Comparison of ENCODE assay signal across 16 cellular contexts in genomic region chr11:73034777-73035176, GRCh38.
DNase-seq lines count a peak whose midpoint lies in the region; ATAC-seq, FAIRE-seq and TF ChIP-seq lines count a peak whose summit lies in the region.
"Had no signal": no experiment of that assay in that cellular context is flagged by ENCODE, and none has a peak within 500 bp of the region (broad histone marks: within the 10 kb centered on the region; RNA-seq: fewer than 3 reads in every experiment).

No MANE protein-coding gene starts in this region.

- ATAC-seq in activated CD4-positive, CD25-positive, alpha-beta regulatory T cell treated with anti-CD3 and anti-CD28 coated beads, Interleukin-2, amount 50 U/mL, for 24 hours, result peak; percentile 75 to 81
- peak; percentile 31 for ATAC-seq in naive thymus-derived CD4-positive, alpha-beta T cell

- H3K4me3 ChIP-seq in naive thymus-derived CD4-positive, alpha-beta T cell (ENCODE audit: low read length), result peak overlapping the region; percentile 22
- H3K4me3 ChIP-seq in dorsolateral prefrontal cortex, result no peak overlapping the region
- H3K4me3 ChIP-seq in left ventricle myocardium inferior, result no peak overlapping the region
- H3K4me3 ChIP-seq: ascending aorta, coronary artery, SJSA1, upper lobe of left lung had no signal

- H3K9me3 ChIP-seq in naive thymus-derived CD4-positive, alpha-beta T cell (ENCODE audit: control insufficient read depth in 2 of 3, low read length in 3 of 3), result no peaks in the 10 kb centered on the region
- no peaks in the 10 kb centered on the region for H3K9me3 ChIP-seq in left ventricle myocardium inferior (replicated peaks)
- H3K9me3 ChIP-seq: ascending aorta, SJSA1, upper lobe of left lung had no signal

- CTCF ChIA-PET in naive thymus-derived CD4-positive, alpha-beta T cell (lab: Charles Lee), result interaction anchor here (1.4 kb wide), 1 partner anchor 9 kb away, joined by 3 read pairs; no protein-coding TSS in a partner anchor

- peaks cover 10% of the 10 kb centered on the region for H3K36me3 Mint-ChIP-seq in activated T-helper 2 cell treated with anti-CD3 and anti-CD28 coated beads, Interferon-gamma antibody, Interleukin-2, Interleukin-4, amounts not matched to agents 10 μg/mL and 5 μg/mL and 100 μg/mL, durations not matched to agents 14 hours and 24 hours and 36 hours (ENCODE audit: low read depth)
- H3K36me3 Mint-ChIP-seq in naive thymus-derived CD4-positive, alpha-beta T cell, result peaks cover 0 to 26% (median 7%) of the 10 kb centered on the region in 5 donors

- H3K9me3 Mint-ChIP-seq in activated T-helper 2 cell treated with anti-CD3 and anti-CD28 coated beads, Interferon-gamma antibody, Interleukin-2, Interleukin-4, amounts not matched to agents 10 μg/mL and 5 μg/mL and 100 μg/mL, durations not matched to agents 14 hours and 24 hours and 36 hours, result peaks cover 5% of the 10 kb centered on the region
- H3K9me3 Mint-ChIP-seq in naive thymus-derived CD4-positive, alpha-beta T cell, result peaks cover 0 to 6% (median 0%) of the 10 kb centered on the region in 11 donors

- intact Hi-C loops in activated T-helper 2 cell treated with anti-CD3 and anti-CD28 coated beads, Interferon-gamma antibody, Interleukin-2, Interleukin-4, amounts not matched to agents 10 μg/mL and 5 μg/mL and 100 μg/mL, durations not matched to agents 14 hours and 24 hours and 36 hours (cut with micrococcal nuclease), result loop anchor here (1.0 to 2.0 kb wide), 2 partner anchors 64 to 107 kb away; no protein-coding TSS in a partner anchor
- intact Hi-C loops in naive thymus-derived CD4-positive, alpha-beta T cell (cut with micrococcal nuclease), result loop anchor here (1.0 to 10.0 kb wide), 5 partner anchors 64 to 312 kb away; partner anchors contain the start of gene FCHSD2 (in 2 of the 2)
- intact Hi-C loops in dorsolateral prefrontal cortex (cut with DNase I) (no loop called here), left ventricle myocardium inferior (cut with micrococcal nuclease) (no loop called here)

- peak overlapping the region; percentile 65 for H3K27ac Mint-ChIP-seq in activated T-helper 2 cell treated with anti-CD3 and anti-CD28 coated beads, Interferon-gamma antibody, Interleukin-2, Interleukin-4, amounts not matched to agents 10 μg/mL and 5 μg/mL and 100 μg/mL, durations not matched to agents 14 hours and 24 hours and 36 hours
- peak overlapping the region; percentile 61 to 90 (median 78) for H3K27ac Mint-ChIP-seq in naive thymus-derived CD4-positive, alpha-beta T cell

- peaks cover 17% of the 10 kb centered on the region for H3K4me1 Mint-ChIP-seq in activated T-helper 2 cell treated with anti-CD3 and anti-CD28 coated beads, Interferon-gamma antibody, Interleukin-2, Interleukin-4, amounts not matched to agents 10 μg/mL and 5 μg/mL and 100 μg/mL, durations not matched to agents 14 hours and 24 hours and 36 hours (ENCODE audit: low read depth)
- peaks cover 23 to 70% (median 57%) of the 10 kb centered on the region in 7 donors for H3K4me1 Mint-ChIP-seq in naive thymus-derived CD4-positive, alpha-beta T cell

- no peaks in the 10 kb centered on the region for H3K27me3 Mint-ChIP-seq in activated T-helper 2 cell treated with anti-CD3 and anti-CD28 coated beads, Interferon-gamma antibody, Interleukin-2, Interleukin-4, amounts not matched to agents 10 μg/mL and 5 μg/mL and 100 μg/mL, durations not matched to agents 14 hours and 24 hours and 36 hours (ENCODE audit: low read depth)
- H3K27me3 Mint-ChIP-seq in naive thymus-derived CD4-positive, alpha-beta T cell, result no peaks in the 10 kb centered on the region

- peaks cover 8 to 20% of the 10 kb centered on the region in 2 donors for H3K4me1 ChIP-seq in naive thymus-derived CD4-positive, alpha-beta T cell (ENCODE audit: control insufficient read depth in 2 of 2, insufficient read depth in 2 of 2, low read length in 2 of 2)
- peaks cover 12% of the 10 kb centered on the region for H3K4me1 ChIP-seq in left ventricle myocardium inferior
- H3K4me1 ChIP-seq: ascending aorta, SJSA1 had no signal

- peak; percentile 3 for FAIRE-seq in G401.6 (lab: Jason Lieb, UNC)
- FAIRE-seq: H54 had no signal

- no peak for DNase-seq in activated CD4-positive, CD25-positive, alpha-beta regulatory T cell (lab: John Stamatoyannopoulos, UW)
- no peak for DNase-seq in activated T-helper 2 cell treated with anti-CD3 and anti-CD28 coated beads, Interferon-gamma antibody, Interleukin-2, Interleukin-4, amounts not matched to agents 10 μg/mL and 5 μg/mL and 100 μg/mL, durations not matched to agents 14 hours and 24 hours and 36 hours (ENCODE audit: low spot score)
- no peak for DNase-seq in naive thymus-derived CD4-positive, alpha-beta T cell
- DNase-seq in dorsolateral prefrontal cortex, result no peak
- no peak for DNase-seq in left ventricle myocardium inferior
- DNase-seq in NCI-H748 treated with DMSO at 0.1 percent for 48 hours (lab: John Stamatoyannopoulos, UW), result no peak
- DNase-seq: activated CD8-positive, alpha-beta memory T cell treated with anti-CD3 and anti-CD28 coated beads, Interleukin-2, amount 50 U/mL, for 4 hours; GF-D8; NCI-H1694 treated with DMSO at 0.1 percent for 48 hours had no signal

- POLR2A ChIA-PET in naive thymus-derived CD4-positive, alpha-beta T cell (lab: Charles Lee), result interaction anchor here (0.7 to 1.4 kb wide), 6 partner anchors 11 to 108 kb away, joined by 3 to 4 read pairs (median 3); partner anchors contain the start of gene FCHSD2

- TF ChIP-seq CTCF in dorsolateral prefrontal cortex (IDR thresholded peaks at IDR 0.05 in 54 of 56, conservative IDR thresholded peaks at IDR 0.05 in 2 of 56; ENCODE audit: low read depth in 1 of 56, partially characterized antibody in 56 of 56), result no peak
- TF ChIP-seq CTCF in left ventricle myocardium inferior (IDR thresholded peaks at IDR 0.05; ENCODE audit: borderline replicate concordance), result no peak

- H3K4me3 Mint-ChIP-seq in activated T-helper 2 cell treated with anti-CD3 and anti-CD28 coated beads, Interferon-gamma antibody, Interleukin-2, Interleukin-4, amounts not matched to agents 10 μg/mL and 5 μg/mL and 100 μg/mL, durations not matched to agents 14 hours and 24 hours and 36 hours (ENCODE audit: low read depth), result no peak overlapping the region
- H3K4me3 Mint-ChIP-seq in naive thymus-derived CD4-positive, alpha-beta T cell, result peak overlapping the region; percentile 17 to 83 (median 72)

- no peak overlapping the region for H3K27ac ChIP-seq in naive thymus-derived CD4-positive, alpha-beta T cell (ENCODE audit: low read depth, low read length)
- H3K27ac ChIP-seq in dorsolateral prefrontal cortex (peak overlapping the region in 7 of 59 donors; percentile 5 to 63 (median 16)), left ventricle myocardium inferior (replicated peaks) (no peak overlapping the region)
- H3K27ac ChIP-seq: ascending aorta, coronary artery, SJSA1 had no signal

- H3K27me3 ChIP-seq in naive thymus-derived CD4-positive, alpha-beta T cell (ENCODE audit: control insufficient read depth in 2 of 2, insufficient read depth in 2 of 2, low read length in 2 of 2), result no peaks in the 10 kb centered on the region
- H3K27me3 ChIP-seq in dorsolateral prefrontal cortex, result no peaks in the 10 kb centered on the region
- H3K27me3 ChIP-seq in left ventricle myocardium inferior (ENCODE audit: low read depth), result no peaks in the 10 kb centered on the region
- H3K27me3 ChIP-seq: ascending aorta, SJSA1, upper lobe of left lung had no signal

- no peaks in the 10 kb centered on the region for H3K36me3 ChIP-seq in naive thymus-derived CD4-positive, alpha-beta T cell (ENCODE audit: control insufficient read depth in 2 of 3, insufficient read depth in 3 of 3, low read length in 3 of 3)
- H3K36me3 ChIP-seq in left ventricle myocardium inferior, result peaks cover 9% of the 10 kb centered on the region
- H3K36me3 ChIP-seq: SJSA1 had no signal

Comparison
In these comparisons a context has a peak if more than half of its experiments do, and no peak if none do; other contexts are left out.
1. intact Hi-C loops: an anchor here in activated T-helper 2 cell treated with anti-CD3 and anti-CD28 coated beads, Interferon-gamma antibody, Interleukin-2, Interleukin-4, amounts not matched to agents 10 μg/mL and 5 μg/mL and 100 μg/mL, durations not matched to agents 14 hours and 24 hours and 36 hours (1.0 to 2.0 kb wide) and naive thymus-derived CD4-positive, alpha-beta T cell (1.0 to 10.0 kb wide); none called in dorsolateral prefrontal cortex and left ventricle myocardium inferior.